In the genomic region with DNA sequence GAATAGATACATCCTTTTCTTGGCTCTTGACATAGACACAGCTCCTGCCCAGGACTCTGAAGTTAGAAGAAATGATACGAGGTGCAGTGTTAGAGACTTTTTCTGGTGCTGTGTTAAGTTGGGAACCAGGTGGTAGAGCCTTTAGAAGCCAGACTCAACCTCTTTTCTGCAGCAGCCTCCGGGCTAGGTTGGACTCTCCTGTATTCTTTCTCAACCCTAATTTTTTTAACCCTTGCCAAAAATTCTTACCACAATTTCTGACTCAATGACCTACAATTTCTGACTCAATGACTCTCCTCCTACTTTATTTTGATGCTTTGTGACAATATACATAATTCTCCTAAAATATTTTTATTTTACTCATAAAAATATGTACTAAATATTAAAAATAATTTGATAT, we compare ENCODE assay signal across 35 cellular contexts.
"Had no signal": no experiment of that assay in that cellular context is flagged by ENCODE, and none has a peak within 500 bp of the region (broad histone marks: within the 10 kb centered on the region; RNA-seq: fewer than 3 reads in every experiment).

No MANE protein-coding gene starts in this region.

- H3K4me3 ChIP-seq: ascending aorta had no signal

- ATAC-seq: activated CD8-positive, alpha-beta T cell treated with anti-CD3 and anti-CD28 coated beads for 36 hours; activated naive CD8-positive, alpha-beta T cell treated with anti-CD3 and anti-CD28 coated beads, Interleukin-2, amount 50 U/mL, for 24 hours; activated T-cell treated with anti-CD3 and anti-CD28 coated beads, Interleukin-2, amount 50 U/mL, for 4 hours; activated T-cell treated with anti-CD3 and anti-CD28 coated beads, Interleukin-2, amount 50 U/mL, for 72 hours; activated T-helper 17 cell treated with anti-CD3 and anti-CD28 coated beads, Interleukin-2, amount 50 U/mL, for 72 hours had no signal

- H3K36me3 ChIP-seq: ascending aorta had no signal

- H3K27ac ChIP-seq: ascending aorta, VCaP had no signal

- DNase-seq: activated B cell treated with CpG ODN at 0.5 μM for 24 hours; activated CD4-positive, alpha-beta memory T cell treated with anti-CD3 and anti-CD28 coated beads for 36 hours; activated CD4-positive, alpha-beta T cell treated with anti-CD3 and anti-CD28 coated beads for 4 hours; activated CD4-positive, alpha-beta T cell treated with anti-CD3 and anti-CD28 coated beads, Interleukin-2, amount 10 ng/mL, durations not matched to agents 24 days and 14 days; activated CD4-positive, alpha-beta T cell treated with anti-CD3 and anti-CD28 coated beads, Interleukin-2, amount 50 U/mL, for 1 hour; activated CD4-positive, alpha-beta T cell treated with anti-CD3 and anti-CD28 coated beads, Interleukin-2, amount 50 U/mL, for 4 hours; activated CD4-positive, CD25-positive, alpha-beta regulatory T cell treated with anti-CD3 and anti-CD28 coated beads, Interleukin-2, amount 50 U/mL, for 72 hours; activated CD8-positive, alpha-beta memory T cell treated with anti-CD3 and anti-CD28 coated beads, Interleukin-2, amount 50 U/mL, for 4 hours; activated CD8-positive, alpha-beta T cell treated with anti-CD3 and anti-CD28 coated beads for 36 hours; activated effector memory CD4-positive, alpha-beta T cell treated with anti-CD3 and anti-CD28 coated beads, Interleukin-2, amount 50 U/mL, for 16 hours; activated gamma-delta T cell treated with Interleukin-2 at 50 U/mL for 16 hours; activated naive CD4-positive, alpha-beta T cell; activated naive CD4-positive, alpha-beta T cell treated with anti-CD3 and anti-CD28 coated beads for 36 hours; activated naive CD4-positive, alpha-beta T cell treated with anti-CD3 and anti-CD28 coated beads, Interleukin-2, amount 50 U/mL, for 16 hours; activated naive CD8-positive, alpha-beta T cell treated with anti-CD3 and anti-CD28 coated beads, Interleukin-2, amount 10 ng/mL, durations not matched to agents 7 days and 5 days; activated naive CD8-positive, alpha-beta T cell treated with anti-CD3 and anti-CD28 coated beads, Interleukin-2, amount 50 U/mL, for 24 hours; activated T-cell treated with anti-CD3 and anti-CD28 coated beads for 4 hours; activated T-cell treated with anti-CD3 and anti-CD28 coated beads, Interleukin-2, amount 50 U/mL, for 1 hour; activated T-cell treated with anti-CD3 and anti-CD28 coated beads, Interleukin-2, amount 50 U/mL, for 4 hours; activated T-cell treated with anti-CD3 and anti-CD28 coated beads, Interleukin-2, amount 50 U/mL, for 72 hours; amygdala; anterior cingulate cortex; central memory CD4-positive, alpha-beta T cell; T-helper 1 cell; T-helper 2 cell; T-helper 9 cell had no signal

- FAIRE-seq: TTC549 had no signal

- H3K4me1 ChIP-seq: ascending aorta had no signal

- H3K27me3 ChIP-seq: ascending aorta had no signal

- H3K27ac Mint-ChIP-seq: activated B cell treated with CpG ODN at 0.5 μM for 24 hours; activated CD4-positive, alpha-beta memory T cell treated with anti-CD3 and anti-CD28 coated beads for 36 hours; activated CD4-positive, alpha-beta T cell treated with anti-CD3 and anti-CD28 coated beads, Interleukin-2, amount 10 ng/mL, durations not matched to agents 24 days and 14 days; activated CD8-positive, alpha-beta T cell treated with anti-CD3 and anti-CD28 coated beads for 36 hours; activated naive CD4-positive, alpha-beta T cell treated with anti-CD3 and anti-CD28 coated beads for 36 hours; activated naive CD8-positive, alpha-beta T cell; activated naive CD8-positive, alpha-beta T cell treated with anti-CD3 and anti-CD28 coated beads, Interleukin-2, amount 10 ng/mL, durations not matched to agents 7 days and 5 days; activated naive CD8-positive, alpha-beta T cell treated with anti-CD3 and anti-CD28 coated beads, Interleukin-2, amount 50 U/mL, for 24 hours; activated T-cell treated with anti-CD3 and anti-CD28 coated beads, Interleukin-2, amount 50 U/mL, for 72 hours; activated T-helper 1 cell treated with anti-CD3 and anti-CD28 coated beads, Interleukin-12 subunit alpha, Interleukin-12 subunit beta, Interleukin-2, Interleukin-4 antibody, amounts not matched to agents 30 ng/mL and 10 ng/mL and 1 ng/mL, durations not matched to agents 14 hours and 24 hours and 36 hours; activated T-helper 17 cell treated with anti-CD3 and anti-CD28 coated beads, Interleukin-2, amount 50 U/mL, for 72 hours; brain; T-helper 1 cell treated with Interleukin-12 subunit alpha and Interleukin-12 subunit beta and Interleukin-4 antibody, amounts not matched to agents 30 μg/mL and 1 μg/mL, for 36 hours; T-helper 2 cell treated with Interferon-gamma antibody and Interleukin-4, amounts not matched to agents 5 μg/mL and 100 μg/mL, for 36 hours had no signal

- H3K36me3 Mint-ChIP-seq: activated CD4-positive, alpha-beta memory T cell treated with anti-CD3 and anti-CD28 coated beads for 36 hours; activated naive CD8-positive, alpha-beta T cell; activated naive CD8-positive, alpha-beta T cell treated with anti-CD3 and anti-CD28 coated beads, Interleukin-2, amount 10 ng/mL, durations not matched to agents 7 days and 5 days had no signal
